Comparison of ENCODE assay signal across 20 cellular contexts in the genomic region with DNA sequence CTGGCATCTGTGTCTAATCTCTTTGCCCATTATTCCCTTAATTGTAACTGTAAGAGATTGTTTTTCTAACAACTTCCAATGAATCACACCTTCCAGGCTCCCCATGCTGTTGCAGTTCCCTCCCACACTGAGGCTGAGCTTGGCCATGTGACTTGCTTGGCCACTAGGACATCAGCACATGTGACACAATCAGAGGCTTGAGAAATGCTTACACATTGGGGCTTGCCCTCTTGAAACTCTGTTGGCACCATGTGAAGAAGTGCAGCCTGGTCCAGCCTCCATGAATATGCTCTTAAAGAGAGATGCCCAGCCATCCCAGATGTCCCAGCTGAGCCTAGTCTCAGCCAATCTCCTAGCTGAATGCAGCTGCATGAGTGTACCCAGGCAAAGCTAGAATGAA.
A peak's percentile ranks its signal among the peaks of the same experiment; 100 is the strongest.
DNase-seq lines count a peak whose midpoint lies in the region; ATAC-seq and TF ChIP-seq lines count a peak whose summit lies in the region.
"Had no signal": no experiment of that assay in that cellular context is flagged by ENCODE, and none has a peak within 500 bp of the region (broad histone marks: within the 10 kb centered on the region; RNA-seq: fewer than 3 reads in every experiment).

No MANE protein-coding gene starts in this region.

- POLR2A ChIA-PET in MCF 10A (lab: Yijun Ruan, JAX) (interaction anchor here (0.6 kb wide), 1 partner anchor 1459 kb away, joined by 3 read pairs; no protein-coding TSS in a partner anchor), WTC11 (lab: Charles Lee) (no interaction called here)

- H3K27me3 ChIP-seq in breast epithelium: no peaks in the 10 kb centered on the region
- H3K27me3 ChIP-seq in testis: no peaks in the 10 kb centered on the region
- H3K27me3 ChIP-seq in spleen (replicated peaks in 1 of 7): no peaks in the 10 kb centered on the region
- H3K27me3 ChIP-seq: SJSA1 had no signal

- H3K27me3 Mint-ChIP-seq in MCF 10A (ENCODE audit: insufficient read depth, unreplicated experiment): no peaks in the 10 kb centered on the region
- no peaks in the 10 kb centered on the region for H3K27me3 Mint-ChIP-seq in WTC11 (ENCODE audit: low read depth)

- CTCF ChIA-PET in MCF 10A (lab: Yijun Ruan, JAX): no interaction called here
- CTCF ChIA-PET in WTC11 (lab: Charles Lee): no interaction called here

- DNase-seq in MCF 10A (ENCODE audit: unreplicated experiment) (peak; percentile 50), breast epithelium (ENCODE audit: low spot score in 2 of 2) (no peak), WTC11 (ENCODE audit: low spot score) (no peak), globus pallidus (ENCODE audit: low spot score) (peak; percentile 43), testis (peak; percentile 28), spleen (no peak)
- DNase-seq in activated naive CD4-positive, alpha-beta T cell treated with Interleukin-2 at 50 U/mL for 16 hours: no peak
- DNase-seq: DMS 273 treated with DMSO at 0.1 percent for 48 hours, GF-D8, H7, IMR-90, Karpas-422, MM.1S, NCI-H1092 treated with DMSO at 0.1 percent for 48 hours, NCI-H1694 treated with DMSO at 0.1 percent for 48 hours, NCI-H446 treated with DMSO at 0.1 percent for 48 hours had no signal

- H3K9me3 ChIP-seq in breast epithelium: peaks cover 0 to 11% of the 10 kb centered on the region in 2 donors
- no peaks in the 10 kb centered on the region for H3K9me3 ChIP-seq in testis
- peaks cover 0 to 27% (median 17%) of the 10 kb centered on the region in 8 donors for H3K9me3 ChIP-seq in spleen
- H3K9me3 ChIP-seq: SJSA1 had no signal

- TF ChIP-seq CTCF in MCF 10A (IDR thresholded peaks at IDR 0.05; ENCODE audit: unreplicated experiment) (no peak), breast epithelium (IDR thresholded peaks at IDR 0.05) (no peak), WTC11 (IDR thresholded peaks at IDR 0.05) (no peak), testis (IDR thresholded peaks at IDR 0.05) (no peak), spleen (IDR thresholded peaks at IDR 0.05 in 8 of 11, conservative IDR thresholded peaks at IDR 0.05 in 3 of 11) (no peak)

- intact Hi-C loops in MCF 10A (cut with micrococcal nuclease) (no loop called here), breast epithelium (cut with DNase I; ENCODE audit: low total_unique reads) (no loop called here), testis (cut with DNase I; ENCODE audit: low total_unique reads) (no loop called here), spleen (cut with DNase I; ENCODE audit: low total_unique reads) (no loop called here)

- H3K4me3 Mint-ChIP-seq in MCF 10A (ENCODE audit: unreplicated experiment) (no peak overlapping the region), WTC11 (no peak overlapping the region)

- H3K27ac ChIP-seq in breast epithelium (no peak overlapping the region), testis (peak overlapping the region; percentile 36 to 42), spleen (no peak overlapping the region)
- H3K27ac ChIP-seq: C4-2B, RWPE1, SJSA1 had no signal

- peak; percentile 29 for ATAC-seq in WTC11
- no peak for ATAC-seq in GM19397 (IDR thresholded peaks at IDR 0.05; ENCODE audit: unreplicated experiment)

- H3K9me3 Mint-ChIP-seq in MCF 10A (ENCODE audit: unreplicated experiment) (no peaks in the 10 kb centered on the region), WTC11 (peaks cover 8% of the 10 kb centered on the region)

- BruUV-seq in MCF 10A (replicated peaks; lab: Mats Ljungman, UMichigan): no TSS peak

- H3K4me1 ChIP-seq in breast epithelium (no peaks in the 10 kb centered on the region), testis (peaks cover 4% of the 10 kb centered on the region), spleen (no peaks in the 10 kb centered on the region)
- H3K4me1 ChIP-seq: SJSA1 had no signal

- H3K27ac Mint-ChIP-seq in MCF 10A (ENCODE audit: low read depth, unreplicated experiment): no peak overlapping the region
- peak overlapping the region; percentile 29; the same call in 1 of the 2 replicates for H3K27ac Mint-ChIP-seq in WTC11

- H3K4me1 Mint-ChIP-seq in MCF 10A (ENCODE audit: insufficient read depth, unreplicated experiment): no peaks in the 10 kb centered on the region
- peaks cover 40% of the 10 kb centered on the region for H3K4me1 Mint-ChIP-seq in WTC11

- H3K36me3 ChIP-seq in breast epithelium: no peaks in the 10 kb centered on the region
- H3K36me3 ChIP-seq in testis (ENCODE audit: low read depth, missing control alignments): no peaks in the 10 kb centered on the region
- H3K36me3 ChIP-seq in spleen: no peaks in the 10 kb centered on the region
- H3K36me3 ChIP-seq: SJSA1 had no signal

- TF ChIP-seq POLR2A in breast epithelium (IDR thresholded peaks at IDR 0.05): no peak
- TF ChIP-seq POLR2A in testis (IDR thresholded peaks at IDR 0.05): no peak
- TF ChIP-seq POLR2A in spleen (IDR thresholded peaks at IDR 0.05): no peak

- H3K36me3 Mint-ChIP-seq in MCF 10A (ENCODE audit: insufficient read depth, unreplicated experiment): no peaks in the 10 kb centered on the region
- H3K36me3 Mint-ChIP-seq in WTC11: no peaks in the 10 kb centered on the region

- H3K4me3 ChIP-seq in breast epithelium (no peak overlapping the region), testis (no peak overlapping the region), spleen (no peak overlapping the region)
- H3K4me3 ChIP-seq: SJSA1 had no signal

TF ChIP-seq in WTC11, 78 proteins besides CTCF, POLR2A, EP300 and RAD21:
- TF ChIP-seq, protein P1, sequence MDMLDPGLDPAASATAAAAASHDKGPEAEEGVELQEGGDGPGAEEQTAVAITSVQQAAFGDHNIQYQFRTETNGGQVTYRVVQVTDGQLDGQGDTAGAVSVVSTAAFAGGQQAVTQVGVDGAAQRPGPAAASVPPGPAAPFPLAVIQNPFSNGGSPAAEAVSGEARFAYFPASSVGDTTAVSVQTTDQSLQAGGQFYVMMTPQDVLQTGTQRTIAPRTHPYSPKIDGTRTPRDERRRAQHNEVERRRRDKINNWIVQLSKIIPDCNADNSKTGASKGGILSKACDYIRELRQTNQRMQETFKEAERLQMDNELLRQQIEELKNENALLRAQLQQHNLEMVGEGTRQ (CRISPR knock-in tag; IDR thresholded peaks at IDR 0.05): peak; percentile 86
- TF ChIP-seq, protein P2, sequence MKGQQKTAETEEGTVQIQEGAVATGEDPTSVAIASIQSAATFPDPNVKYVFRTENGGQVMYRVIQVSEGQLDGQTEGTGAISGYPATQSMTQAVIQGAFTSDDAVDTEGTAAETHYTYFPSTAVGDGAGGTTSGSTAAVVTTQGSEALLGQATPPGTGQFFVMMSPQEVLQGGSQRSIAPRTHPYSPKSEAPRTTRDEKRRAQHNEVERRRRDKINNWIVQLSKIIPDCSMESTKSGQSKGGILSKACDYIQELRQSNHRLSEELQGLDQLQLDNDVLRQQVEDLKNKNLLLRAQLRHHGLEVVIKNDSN (CRISPR knock-in tag; IDR thresholded peaks at IDR 0.05): peak; percentile 64; the same call in 1 of the 2 replicates
- TF ChIP-seq CBFB (CRISPR knock-in tag; IDR thresholded peaks at IDR 0.05; ENCODE audit: low read depth): no peak
- TF ChIP-seq, protein P3, sequence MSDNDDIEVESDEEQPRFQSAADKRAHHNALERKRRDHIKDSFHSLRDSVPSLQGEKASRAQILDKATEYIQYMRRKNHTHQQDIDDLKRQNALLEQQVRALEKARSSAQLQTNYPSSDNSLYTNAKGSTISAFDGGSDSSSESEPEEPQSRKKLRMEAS (CRISPR knock-in tag; IDR thresholded peaks at IDR 0.05): peak; percentile 49; the same call in 1 of the 2 replicates
TF ChIP-seq in WTC11: peak in this region for 3.

Comparison
In these comparisons a context has a peak if more than half of its experiments do, and no peak if none do; other contexts are left out.
1. DNase-seq: peak in MCF 10A (single experiment), globus pallidus (single experiment) and testis (single experiment); none in breast epithelium (0 of 2), WTC11 (single experiment), spleen (single experiment) and activated naive CD4-positive, alpha-beta T cell treated with Interleukin-2 at 50 U/mL for 16 hours (single experiment).
2. H3K27ac ChIP-seq: peak in testis (2 of 2); none in breast epithelium (0 of 2) and spleen (0 of 8).